In the genomic region with DNA sequence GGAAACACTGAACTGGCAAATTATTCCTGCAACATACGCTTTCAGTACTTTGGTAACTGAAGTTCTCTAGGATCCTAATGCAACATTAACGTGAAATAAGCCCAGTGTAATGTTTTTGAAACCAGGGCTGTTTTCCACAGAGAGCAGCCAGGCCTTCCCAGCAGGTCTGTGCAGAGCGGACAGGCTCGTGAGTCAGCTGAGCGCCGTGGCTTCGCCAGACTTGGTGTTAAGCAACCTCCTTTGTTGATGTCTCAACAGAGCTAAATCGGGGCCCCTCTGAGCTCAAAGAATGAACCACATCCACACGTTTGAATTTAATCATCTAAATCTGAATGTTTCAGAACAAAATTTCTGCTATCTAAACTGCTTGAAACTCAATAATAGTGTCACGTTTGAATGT, we compare ENCODE assay signal across 13 cellular contexts.
DNase-seq lines count a peak whose midpoint lies in the region; ATAC-seq and TF ChIP-seq lines count a peak whose summit lies in the region.
"Had no signal": no experiment of that assay in that cellular context is flagged by ENCODE, and none has a peak within 500 bp of the region (broad histone marks: within the 10 kb centered on the region; RNA-seq: fewer than 3 reads in every experiment).

No MANE protein-coding gene starts in this region.

- no peak overlapping the region for H3K9ac ChIP-seq in GM23248

- H3K4me2 ChIP-seq in GM23248 (ENCODE audit: unreplicated experiment), result no peak overlapping the region

- 43 to 61% methylated on average over 10 of the region's 10 CpGs for WGBS in GM23248 (ENCODE audit: low coverage in 1 of 2, low lambda C conversion rate in 2 of 2, missing lambda C conversion rate in 2 of 2), 2 experiments
- 63 to 72% methylated on average over 5 to 9 of the region's 10 CpGs for WGBS in gastroesophageal sphincter (ENCODE audit: low coverage in 1 of 2), 2 donors

- H3K4me1 ChIP-seq in GM23248 (ENCODE audit: insufficient read depth) (peaks cover 17% of the 10 kb centered on the region), gastroesophageal sphincter (peaks cover 6 to 44% (median 8%) of the 10 kb centered on the region in 3 donors)
- no peaks in the 10 kb centered on the region for H3K4me1 ChIP-seq in effector memory CD4-positive, alpha-beta T cell (ENCODE audit: control insufficient read depth, insufficient read depth, low read length, poor library complexity, severe bottlenecking)
- H3K4me1 ChIP-seq: right atrium auricular region had no signal

- no peak for TF ChIP-seq CTCF in gastroesophageal sphincter (IDR thresholded peaks at IDR 0.05)

- in situ Hi-C loops in GM23248 (cut with MboI), result loop anchor here (10.0 kb wide), 1 partner anchor 505 kb away; no protein-coding TSS in a partner anchor

- TF ChIP-seq POLR2A in gastroesophageal sphincter (IDR thresholded peaks at IDR 0.05), result no peak

- H3K36me3 ChIP-seq in GM23248 (ENCODE audit: low read depth) (no peaks in the 10 kb centered on the region), gastroesophageal sphincter (peaks cover 0 to 21% of the 10 kb centered on the region in 2 donors)
- H3K36me3 ChIP-seq in effector memory CD4-positive, alpha-beta T cell (ENCODE audit: control insufficient read depth, insufficient read depth, low read length), result no peaks in the 10 kb centered on the region
- H3K36me3 ChIP-seq: right atrium auricular region had no signal

- peak; percentile 59 for ATAC-seq in gastroesophageal sphincter
- no peak for ATAC-seq in HG03039 (IDR thresholded peaks at IDR 0.05; ENCODE audit: unreplicated experiment)

- H3K4me3 ChIP-seq in GM23248 (no peak overlapping the region), gastroesophageal sphincter (no peak overlapping the region), skeletal muscle cell (ENCODE audit: low read depth, low read length) (no peak overlapping the region)
- H3K4me3 ChIP-seq in effector memory CD4-positive, alpha-beta T cell (ENCODE audit: insufficient read depth, low read depth, low read length, poor library complexity, severe bottlenecking), result no peak overlapping the region
- H3K4me3 ChIP-seq: right atrium auricular region, SK-N-MC had no signal

- H3K27ac ChIP-seq in GM23248 (0 out of 2 replicates have a peak overlapping the region, but pooled peaks have one; percentile 9), gastroesophageal sphincter (peak overlapping the region in 2 of 4 donors; percentile 33 to 61)
- no peak overlapping the region for H3K27ac ChIP-seq in effector memory CD4-positive, alpha-beta T cell (ENCODE audit: insufficient read depth, low read length, poor library complexity, severe bottlenecking)
- H3K27ac ChIP-seq: right atrium auricular region, SK-N-MC had no signal

- no peak for TF ChIP-seq EP300 in gastroesophageal sphincter (IDR thresholded peaks at IDR 0.05)

- H2AFZ ChIP-seq in GM23248, result no peak overlapping the region

- H4K20me1 ChIP-seq in GM23248 (ENCODE audit: insufficient read depth), result no peaks in the 10 kb centered on the region

- DNase-seq in GM23248, result peak; percentile 80
- DNase-seq in SIG-M5 treated with dmso at 0.1 percent for 504 hours (lab: John Stamatoyannopoulos, UW; ENCODE audit: unreplicated experiment), result peak; percentile 92
- DNase-seq in skeletal muscle cell (ENCODE audit: low read depth), result peak; percentile 84
- no peak for DNase-seq in activated effector memory CD4-positive, alpha-beta T cell treated with Interleukin-2 at 50 U/mL for 16 hours
- DNase-seq in NCI-H226, result no peak
- DNase-seq in effector memory CD4-positive, alpha-beta T cell, result no peak
- DNase-seq: activated CD4-positive, alpha-beta T cell treated with anti-CD3 and anti-CD28 coated beads, Interleukin-2, amount 50 U/mL, for 48 hours; activated naive CD8-positive, alpha-beta T cell treated with anti-CD3 and anti-CD28 coated beads for 36 hours; NCI-H1694 treated with DMSO at 0.1 percent for 48 hours had no signal

- no peaks in the 10 kb centered on the region for H3K79me2 ChIP-seq in GM23248 (ENCODE audit: insufficient read depth)

- H3K27me3 ChIP-seq in GM23248 (replicated peaks; ENCODE audit: insufficient read depth) (0 out of 2 replicates have a peak, but pooled peaks cover 6% of the 10 kb centered on the region), gastroesophageal sphincter (no peaks in the 10 kb centered on the region)
- H3K27me3 ChIP-seq in effector memory CD4-positive, alpha-beta T cell (replicated peaks; ENCODE audit: control insufficient read depth, insufficient read depth, low read length, poor library complexity, severe bottlenecking), result no peaks in the 10 kb centered on the region
- H3K27me3 ChIP-seq: right atrium auricular region had no signal

- H3K9me2 ChIP-seq in GM23248 (ENCODE audit: insufficient read depth), result no peaks in the 10 kb centered on the region

- H3F3A ChIP-seq in GM23248 (ENCODE audit: insufficient read depth), result peaks cover 22% of the 10 kb centered on the region

- no peaks in the 10 kb centered on the region for H3K9me3 ChIP-seq in GM23248 (ENCODE audit: low read depth)
- peaks cover 0 to 4% (median 0%) of the 10 kb centered on the region in 3 donors for H3K9me3 ChIP-seq in gastroesophageal sphincter
- no peaks in the 10 kb centered on the region for H3K9me3 ChIP-seq in effector memory CD4-positive, alpha-beta T cell (ENCODE audit: control insufficient read depth, low read length)
- H3K9me3 ChIP-seq: right atrium auricular region had no signal

Comparison
In these comparisons a context has a peak if more than half of its experiments do, and no peak if none do; other contexts are left out.
1. DNase-seq: peak in GM23248 (single experiment), SIG-M5 treated with dmso at 0.1 percent for 504 hours (single experiment) and skeletal muscle cell (single experiment); none in activated effector memory CD4-positive, alpha-beta T cell treated with Interleukin-2 at 50 U/mL for 16 hours (single experiment), NCI-H226 (single experiment) and effector memory CD4-positive, alpha-beta T cell (0 of 3).